Comparison of ENCODE assay signal across 8 cellular contexts in genomic region chr1:52927219-52928082, GRCh38. TPM values are rescaled to one million over a fixed set of nuclear protein-coding genes. Genes with fewer than 3 reads are reported as not detected.
DNase-seq lines count a peak whose midpoint lies in the region; ATAC-seq and TF ChIP-seq lines count a peak whose summit lies in the region.

Gene SCP2, plus strand, starts transcription at chr1:52927276. Its CDS starts 121 bp downstream, at chr1:52927397.

- POLR2A ChIA-PET in AG04449 (lab: Yijun Ruan, JAX), result no interaction called here

- DNase-seq in AG04449 (ENCODE audit: low read depth, low spot score) (no peak), HT1080 (ENCODE audit: low read depth) (peak; percentile 26), RPMI7951 (ENCODE audit: low read depth) (peak; percentile 77), activated gamma-delta T cell treated with Interleukin-2 at 50 U/mL for 16 hours (peak; percentile 77), foreskin keratinocyte (peak in 1 of 2 donors; percentile 44)

- CTCF ChIA-PET in AG04449 (lab: Yijun Ruan, JAX), result interaction anchor here (0.9 to 1.0 kb wide), 3 partner anchors 9 to 259 kb away, joined by 3 to 4 read pairs (median 3); no protein-coding TSS in a partner anchor

- no peaks in the 10 kb centered on the region for H3K36me3 ChIP-seq in neuron (ENCODE audit: insufficient read depth, low read length)
- no peaks in the 10 kb centered on the region for H3K36me3 ChIP-seq in stomach smooth muscle (ENCODE audit: control insufficient read depth in 2 of 2, insufficient read depth in 2 of 2, low read length in 2 of 2)

- no peak within 1 kb of the TSS for H3K27ac ChIP-seq in foreskin keratinocyte
- peak within 1 kb of the TSS; percentile 75 for H3K27ac ChIP-seq in stomach smooth muscle (ENCODE audit: low read length)

- TF ChIP-seq CTCF in AG04449 (IDR thresholded peaks at IDR 0.05; ENCODE audit: insufficient read depth, low read length, missing control alignments) (no peak), foreskin keratinocyte (conservative IDR thresholded peaks at IDR 0.05) (no peak)

- H3K27me3 ChIP-seq in foreskin keratinocyte (no peaks in the 10 kb centered on the region), neuron (ENCODE audit: insufficient read depth, low read length) (peaks cover 26% of the 10 kb centered on the region), stomach smooth muscle (ENCODE audit: control insufficient read depth in 1 of 2, insufficient read depth in 2 of 2, low read length in 2 of 2) (no peaks in the 10 kb centered on the region)

- peak; percentile 87 for ATAC-seq in GM19025 (IDR thresholded peaks at IDR 0.05; ENCODE audit: low read depth, unreplicated experiment)
- ATAC-seq in foreskin keratinocyte, result peak; percentile 90

- peak within 1 kb of the TSS; percentile 74 for H2AFZ ChIP-seq in neuron (ENCODE audit: low read depth, low read length)

- H3K9me3 ChIP-seq in neuron (ENCODE audit: low read length) (peaks cover 4% of the 10 kb centered on the region), stomach smooth muscle (ENCODE audit: control insufficient read depth in 2 of 2, low read length in 2 of 2) (no peaks in the 10 kb centered on the region)

- H3K9ac ChIP-seq in stomach smooth muscle (ENCODE audit: low read length in 2 of 2), result peak within 1 kb of the TSS; percentile 82 to 91

- H3K4me1 ChIP-seq in foreskin keratinocyte, result peaks cover 3% of the 10 kb centered on the region
- H3K4me1 ChIP-seq in neuron (ENCODE audit: insufficient read depth, low read length), result no peaks in the 10 kb centered on the region
- peaks cover 21% of the 10 kb centered on the region for H3K4me1 ChIP-seq in stomach smooth muscle (ENCODE audit: control insufficient read depth, insufficient read depth, low read length)

- H3K4me3 ChIP-seq in AG04449 (ENCODE audit: low read depth, low read length) (peak within 1 kb of the TSS; percentile 78), neuron (ENCODE audit: low read length) (peak within 1 kb of the TSS; percentile 54), stomach smooth muscle (ENCODE audit: low read length in 2 of 2) (peak within 1 kb of the TSS; percentile 89 to 91)

RNA-seq across cellular contexts. Expression of gene SCP2, which starts in this region (rescaled TPM):
- total RNA-seq in HT1080 (2014; rRNA removed; shearing (Covaris generic)), result 40.9 and 59.3 TPM in 2 replicates
- polyA plus RNA-seq in HT1080 (2015; cell fraction: cytosol; rRNA removed), result 85.7 and 93.3 TPM in 2 replicates
- 66.3 and 67.1 TPM in 2 replicates for polyA plus RNA-seq in HT1080 (2015; cell fraction: nucleus; rRNA removed)
- total RNA-seq in RPMI7951 (2014; rRNA removed; shearing (Covaris generic)), result 217 and 242 TPM in 2 replicates
- 93.8 and 106 TPM in 2 replicates for total RNA-seq in foreskin keratinocyte
- 65.8 and 69.3 TPM in 2 replicates for polyA plus RNA-seq in foreskin keratinocyte
